17 cellular contexts compared by ENCODE assay signal in the genomic region with DNA sequence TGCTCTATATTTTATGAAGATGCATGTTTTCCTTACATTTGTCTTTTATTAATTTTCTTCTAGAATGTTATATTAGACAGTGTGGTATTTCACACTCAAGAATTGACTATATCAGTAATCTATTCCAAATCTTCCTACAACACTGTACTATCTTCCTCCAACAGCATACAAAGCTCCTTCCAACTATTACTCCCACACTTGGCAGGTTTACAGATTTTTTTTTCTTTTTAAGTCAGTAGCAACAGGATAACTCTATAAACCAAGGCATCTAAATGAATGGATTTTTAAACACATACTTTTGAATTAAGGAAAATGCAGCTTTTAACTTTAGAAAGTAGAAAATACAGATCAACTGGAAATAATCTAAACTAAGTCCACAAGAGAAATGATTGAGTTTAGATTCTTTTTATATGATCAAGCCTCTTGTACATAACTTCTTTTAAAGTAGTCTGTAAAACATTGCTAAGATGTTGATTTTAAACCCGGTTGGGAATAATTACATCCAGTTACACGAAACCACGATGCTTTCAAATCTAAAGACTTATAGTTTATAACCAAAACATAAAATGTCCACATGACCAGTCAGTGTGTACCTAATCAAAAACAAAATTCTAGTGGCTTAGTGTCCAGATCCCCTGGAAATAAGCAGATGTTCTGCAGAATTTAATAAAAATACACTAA.
DNase-seq lines count a peak whose midpoint lies in the region; ATAC-seq and TF ChIP-seq lines count a peak whose summit lies in the region.
"Had no signal": no experiment of that assay in that cellular context is flagged by ENCODE, and none has a peak within 500 bp of the region (broad histone marks: within the 10 kb centered on the region; RNA-seq: fewer than 3 reads in every experiment).

No MANE protein-coding gene starts in this region.

- TF ChIP-seq CTCF in RWPE2 (IDR thresholded peaks at IDR 0.05; ENCODE audit: poor library complexity, severe bottlenecking) (no peak), epithelial cell of esophagus (IDR thresholded peaks at IDR 0.05; ENCODE audit: insufficient read depth, low read depth, low read length, missing control alignments) (no peak), mesothelial cell of epicardium (IDR thresholded peaks at IDR 0.05; ENCODE audit: unreplicated experiment) (no peak)

- peak overlapping the region; percentile 100 for H3K27ac ChIP-seq in RWPE2 (ENCODE audit: poor library complexity, severe bottlenecking)
- H3K27ac ChIP-seq: heart left ventricle, KMS-11, left lung, sigmoid colon, SK-N-MC, WERI-Rb-1 had no signal

- H3K9me3 Mint-ChIP-seq in mesothelial cell of epicardium, result no peaks in the 10 kb centered on the region
- H3K9me3 Mint-ChIP-seq: activated naive CD4-positive, alpha-beta T cell treated with anti-CD3 and anti-CD28 coated beads, Interleukin-2, amount 50 U/mL, for 24 hours; CD8-positive, alpha-beta T cell had no signal

- peaks cover 10% of the 10 kb centered on the region for H3K36me3 Mint-ChIP-seq in mesothelial cell of epicardium
- H3K36me3 Mint-ChIP-seq: activated naive CD4-positive, alpha-beta T cell treated with anti-CD3 and anti-CD28 coated beads, Interleukin-2, amount 50 U/mL, for 24 hours had no signal

- H3K4me3 ChIP-seq in RWPE2 (ENCODE audit: severe bottlenecking), result no peak overlapping the region
- no peak overlapping the region for H3K4me3 ChIP-seq in epithelial cell of esophagus (ENCODE audit: low read length)
- H3K4me3 ChIP-seq: heart left ventricle, left lung, sigmoid colon, SK-N-MC had no signal

- no peaks in the 10 kb centered on the region for H3K27me3 ChIP-seq in RWPE2 (ENCODE audit: insufficient read depth, poor library complexity, severe bottlenecking)
- H3K27me3 ChIP-seq: heart left ventricle, left lung, sigmoid colon had no signal

- no peaks in the 10 kb centered on the region for H3K27me3 Mint-ChIP-seq in mesothelial cell of epicardium (ENCODE audit: low read depth)

- H3K9me3 ChIP-seq in RWPE2 (ENCODE audit: severe bottlenecking), result no peaks in the 10 kb centered on the region
- H3K9me3 ChIP-seq: heart left ventricle, left lung, sigmoid colon had no signal

- no peak for ATAC-seq in RWPE2 (ENCODE audit: low read depth)
- ATAC-seq in stimulated activated naive CD8-positive, alpha-beta T cell treated with anti-CD3 and anti-CD28 coated beads, Interleukin-15, Interleukin-2, amounts not matched to agents 100 U/mL and 50 U/mL, for 24 hours, result no peak
- ATAC-seq: CD8-positive, alpha-beta T cell; heart left ventricle; left lung had no signal

- H3K36me3 ChIP-seq in RWPE2 (ENCODE audit: low read depth), result peaks cover 19% of the 10 kb centered on the region
- H3K36me3 ChIP-seq: left lung, sigmoid colon, WERI-Rb-1 had no signal

- H3K4me1 Mint-ChIP-seq in mesothelial cell of epicardium, result peaks cover 14% of the 10 kb centered on the region
- H3K4me1 Mint-ChIP-seq: activated naive CD4-positive, alpha-beta T cell treated with anti-CD3 and anti-CD28 coated beads, Interleukin-2, amount 50 U/mL, for 24 hours had no signal

- no peak overlapping the region for H3K27ac Mint-ChIP-seq in mesothelial cell of epicardium
- H3K27ac Mint-ChIP-seq: activated naive CD4-positive, alpha-beta T cell treated with anti-CD3 and anti-CD28 coated beads, Interleukin-2, amount 50 U/mL, for 24 hours; CD8-positive, alpha-beta T cell had no signal

- peaks cover 64% of the 10 kb centered on the region for H3K4me1 ChIP-seq in RWPE2 (ENCODE audit: insufficient read depth, poor library complexity, severe bottlenecking)
- H3K4me1 ChIP-seq: left lung, sigmoid colon had no signal

- no peak overlapping the region for H3K4me3 Mint-ChIP-seq in mesothelial cell of epicardium
- H3K4me3 Mint-ChIP-seq: activated naive CD4-positive, alpha-beta T cell treated with anti-CD3 and anti-CD28 coated beads, Interleukin-2, amount 50 U/mL, for 24 hours; CD8-positive, alpha-beta T cell had no signal

- DNase-seq in EH (ENCODE audit: low read depth) (peak; percentile 86), RWPE2 (ENCODE audit: low spot score) (no peak), epithelial cell of esophagus (ENCODE audit: low read depth) (peak; percentile 22), non-pigmented ciliary epithelial cell (ENCODE audit: low read depth) (peak; percentile 65), DMS114 treated with DMSO at 0.1 percent for 48 hours (lab: John Stamatoyannopoulos, UW; ENCODE audit: unreplicated experiment) (no peak), NAMALWA (ENCODE audit: low spot score) (no peak), mesothelial cell of epicardium (ENCODE audit: low spot score in 2 of 2, unreplicated experiment in 2 of 2) (no peak)
- DNase-seq in stimulated activated naive CD8-positive, alpha-beta T cell treated with anti-CD3 and anti-CD28 coated beads, Interleukin-15, Interleukin-2, amounts not matched to agents 100 U/mL and 50 U/mL, for 24 hours, result no peak
- DNase-seq: CD8-positive, alpha-beta T cell; heart left ventricle; left lung; NCI-H187 treated with DMSO at 0.1 percent for 48 hours; sigmoid colon; WERI-Rb-1 had no signal

Comparison
In these comparisons a context has a peak if more than half of its experiments do, and no peak if none do; other contexts are left out.
1. DNase-seq: peak in EH (single experiment), epithelial cell of esophagus (single experiment) and non-pigmented ciliary epithelial cell (single experiment); none in RWPE2 (single experiment), stimulated activated naive CD8-positive, alpha-beta T cell treated with anti-CD3 and anti-CD28 coated beads, Interleukin-15, Interleukin-2, amounts not matched to agents 100 U/mL and 50 U/mL, for 24 hours (single experiment), DMS114 treated with DMSO at 0.1 percent for 48 hours (single experiment), NAMALWA (single experiment) and mesothelial cell of epicardium (0 of 2).